Comparison of ENCODE assay signal across 7 cellular contexts in the genomic region with DNA sequence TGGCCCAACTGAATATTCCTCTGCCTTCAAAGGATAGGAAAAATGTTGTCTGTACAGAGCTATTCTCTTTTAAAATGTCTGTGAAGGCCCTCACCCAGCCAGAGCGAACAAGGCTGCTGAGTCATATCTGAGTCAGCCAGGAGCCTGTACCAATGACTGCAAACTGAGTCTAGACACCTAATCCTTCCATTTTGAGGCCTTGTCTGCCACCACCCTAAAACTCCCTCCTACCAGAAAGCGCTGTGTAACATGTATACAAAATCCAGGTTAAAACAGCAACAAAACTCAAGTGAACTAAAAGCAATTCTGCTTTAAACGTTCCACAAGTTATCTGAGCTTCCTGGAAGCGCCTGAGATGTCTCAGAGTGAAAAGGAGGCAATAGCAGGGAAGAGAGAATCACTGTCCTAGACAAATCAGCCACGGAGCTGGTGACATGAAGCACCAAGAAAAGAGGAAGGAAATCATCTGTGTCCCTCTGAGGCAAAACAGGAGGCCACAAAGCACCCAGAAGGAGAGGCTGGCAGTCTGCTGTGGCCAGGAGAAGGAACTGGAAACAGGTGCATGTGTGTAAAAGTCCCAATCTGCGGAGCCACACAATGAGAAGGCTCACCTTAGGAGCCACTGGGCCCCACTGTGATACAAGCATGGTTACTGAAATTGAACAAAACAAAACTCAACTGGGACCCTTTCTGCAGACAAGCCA. TPM values are rescaled to one million over a fixed set of nuclear protein-coding genes. Genes with fewer than 3 reads are reported as not detected.
A peak's percentile ranks its signal among the peaks of the same experiment; 100 is the strongest.
DNase-seq lines count a peak whose midpoint lies in the region; ATAC-seq, FAIRE-seq and TF ChIP-seq lines count a peak whose summit lies in the region.

No MANE protein-coding gene starts in this region.

- no peak for TF ChIP-seq RAD21 in K562 (CRISPR knock-in tag; conservative IDR thresholded peaks at IDR 0.05 in 1 of 2, IDR thresholded peaks at IDR 0.05 in 1 of 2)

- H2AFZ ChIP-seq in OCI-LY7 (ENCODE audit: low read length): peak overlapping the region; percentile 64; the same call in 1 of the 2 replicates
- peak overlapping the region; percentile 76 for H2AFZ ChIP-seq in K562 (ENCODE audit: low read depth, low read length)

- H3K4me2 ChIP-seq in OCI-LY7 (ENCODE audit: low read length) (peak overlapping the region; percentile 75), K562 (ENCODE audit: insufficient read depth, low read length) (peak overlapping the region; percentile 19; the same call in 1 of the 2 replicates)

- H3K27me3 ChIP-seq in K562 (ENCODE audit: control insufficient read depth in 2 of 2, insufficient read depth in 2 of 2, low read length in 2 of 2): no peaks in the 10 kb centered on the region
- peaks cover 7% of the 10 kb centered on the region for H3K27me3 ChIP-seq in neutrophil

- H3K36me3 ChIP-seq in OCI-LY7 (ENCODE audit: insufficient read depth, low read length): no peaks in the 10 kb centered on the region
- no peaks in the 10 kb centered on the region for H3K36me3 ChIP-seq in K562 (ENCODE audit: control insufficient read depth, insufficient read depth, low read length)
- H3K36me3 ChIP-seq in neutrophil: peaks cover 21% of the 10 kb centered on the region

- H3K9me2 ChIP-seq in OCI-LY7 (ENCODE audit: insufficient read depth, low read length): no peaks in the 10 kb centered on the region

- BruUV-seq in OCI-LY7 (replicated peaks; lab: Mats Ljungman, UMichigan): no TSS peak
- no TSS peak for BruUV-seq in K562 (replicated peaks; lab: Mats Ljungman, UMichigan)

- H3K9ac ChIP-seq in K562 (ENCODE audit: insufficient read depth in 1 of 2, low read depth in 2 of 2, low read length in 2 of 2): no peak overlapping the region

- DNase-seq in OCI-LY7 (ENCODE audit: low spot score) (peak; percentile 84), K562 (ENCODE audit: extremely low read depth in 1 of 4, low spot score in 3 of 4) (peak; percentile 21 to 73 (median 46)), SK-N-DZ (ENCODE audit: low spot score) (no peak), occipital lobe (lab: John Stamatoyannopoulos, UW) (no peak)

- CTCF ChIA-PET in OCI-LY7 (lab: Charles Lee; ENCODE audit: unreplicated experiment) (interaction anchor here (0.6 to 1.1 kb wide), 3 partner anchors 11 to 170 kb away, joined by 3 read pairs; no protein-coding TSS in a partner anchor), K562 (lab: Yijun Ruan, JAX; ENCODE audit: low intra/inter-chr PET ratio) (no interaction called here)

- POLR2A ChIA-PET in OCI-LY7 (lab: Charles Lee) (interaction anchor here (0.5 to 1.8 kb wide), 8 partner anchors 9 to 360 kb away, joined by 3 to 8 read pairs (median 3); partner anchors contain the start of gene INTS6), K562 (lab: Yijun Ruan, JAX) (interaction anchor here (0.6 to 1.0 kb wide), 3 partner anchors 9 to 341 kb away, joined by 3 read pairs; partner anchors contain the start of gene INTS6)

- intact Hi-C loops in OCI-LY7 (cut with micrococcal nuclease; ENCODE audit: unreplicated experiment) (loop anchor here (2.0 to 5.0 kb wide), 2 partner anchors 86 to 341 kb away; partner anchors contain the start of gene INTS6), K562 (cut with micrococcal nuclease) (loop anchor here (5.0 kb wide), 1 partner anchor 356 kb away; no protein-coding TSS in a partner anchor)

- ATAC-seq in GM18873 (IDR thresholded peaks at IDR 0.05; ENCODE audit: low FRiP score, unreplicated experiment): peak; percentile 49
- peak; percentile 71 for ATAC-seq in HG02852 (IDR thresholded peaks at IDR 0.05; ENCODE audit: unreplicated experiment)
- ATAC-seq in K562: peak; percentile 93

- WGBS in K562 (ENCODE audit: insufficient coverage, low coverage, missing lambda C conversion rate): 38% methylated on average over 6 of the region's 6 CpGs

- TF ChIP-seq CTCF in OCI-LY7 (conservative IDR thresholded peaks at IDR 0.05; ENCODE audit: low read length): no peak
- no peak for TF ChIP-seq CTCF in K562 (IDR thresholded peaks at IDR 0.05 in 2 of 3, conservative IDR thresholded peaks at IDR 0.05 in 1 of 3; ENCODE audit: insufficient read depth in 2 of 3, low read depth in 1 of 3, low read length in 3 of 3)
- TF ChIP-seq CTCF in neutrophil (IDR thresholded peaks at IDR 0.05): no peak

- TF ChIP-seq POLR2A in K562 (conservative IDR thresholded peaks at IDR 0.05): no peak

- H3K27ac ChIP-seq in OCI-LY7 (ENCODE audit: low read depth, low read length, poor library complexity, severe bottlenecking): peak overlapping the region; percentile 79
- peak overlapping the region; percentile 49; the same call in 2 of the 3 replicates for H3K27ac ChIP-seq in K562 (ENCODE audit: extremely low read depth, low read depth, low read length)
- peak overlapping the region; percentile 66 for H3K27ac ChIP-seq in neutrophil

- no peaks in the 10 kb centered on the region for H3K79me2 ChIP-seq in OCI-LY7 (ENCODE audit: insufficient read depth, low read depth, low read length)
- H3K79me2 ChIP-seq in K562 (ENCODE audit: control insufficient read depth, insufficient read depth, low read length): no peaks in the 10 kb centered on the region

- H3K4me3 ChIP-seq in OCI-LY7 (ENCODE audit: low read depth, low read length, poor library complexity, severe bottlenecking) (peak overlapping the region; percentile 40), K562 (no peak overlapping the region), neutrophil (ENCODE audit: low read depth in 1 of 2, low read length in 1 of 2) (peak overlapping the region in 1 of 2 experiments; percentile 22)

- H3K9me3 ChIP-seq in OCI-LY7 (ENCODE audit: low read length): no peaks in the 10 kb centered on the region
- H3K9me3 ChIP-seq in K562 (replicated peaks; ENCODE audit: control insufficient read depth, insufficient read depth, low read depth, low read length): no peaks in the 10 kb centered on the region
- no peaks in the 10 kb centered on the region for H3K9me3 ChIP-seq in neutrophil

- H4K20me1 ChIP-seq in OCI-LY7 (ENCODE audit: insufficient read depth, low read length) (no peaks in the 10 kb centered on the region), K562 (replicated peaks; ENCODE audit: control insufficient read depth, insufficient read depth, low read length) (no peaks in the 10 kb centered on the region)

- no peak for TF ChIP-seq EP300 in K562 (IDR thresholded peaks at IDR 0.05; ENCODE audit: low read length)

- in situ Hi-C loops in K562 (cut with MboI): loop anchor here (10.0 kb wide), 2 partner anchors 349 to 669 kb away; no protein-coding TSS in a partner anchor

- H3K9me1 ChIP-seq in K562 (ENCODE audit: control insufficient read depth, insufficient read depth, low read length): no peaks in the 10 kb centered on the region

- H3K4me1 ChIP-seq in OCI-LY7 (ENCODE audit: insufficient read depth, low read length, poor library complexity, severe bottlenecking): peaks cover 59% of the 10 kb centered on the region
- peaks cover 11 to 13% of the 10 kb centered on the region in 2 experiments; a peak in 4 of 5 replicates for H3K4me1 ChIP-seq in K562 (replicated peaks in 1 of 2; ENCODE audit: control insufficient read depth in 2 of 2, insufficient read depth in 2 of 2, low read length in 2 of 2)
- H3K4me1 ChIP-seq in neutrophil (ENCODE audit: control insufficient read depth in 1 of 2, insufficient read depth in 1 of 2, low read depth in 1 of 2, low read length in 1 of 2): peaks cover 12 to 16% of the 10 kb centered on the region in 2 experiments

- FAIRE-seq in K562 (lab: Jason Lieb, UNC): peak; percentile 96

RNA-seq across cellular contexts. Expression of gene DHRS12, which starts 10.2 kb away (rescaled TPM):
- total RNA-seq in OCI-LY7 (2014; rRNA removed; shearing (Covaris generic)): 3.4 and 3.5 TPM in 2 replicates
- total RNA-seq in OCI-LY7 (2022): 11.9 and 12.5 TPM in 2 replicates
- total RNA-seq in K562 (2011; cell fraction: chromatin; rRNA removed; ENCODE audit: low replicate concordance): 1.9 and 3.0 TPM in 2 replicates
- 1.0 and 1.2 TPM in 2 replicates for total RNA-seq in K562 (2011; cell fraction: nucleolus; rRNA removed)
- total RNA-seq in K562 (2011; cell fraction: nucleoplasm; rRNA removed): 2.5 TPM in 2 replicates
- total RNA-seq in K562 (2014; rRNA removed): 0.94 and 1.8 TPM in 2 replicates
- 0.77 and 1.5 TPM in 2 replicates for total RNA-seq in K562 (2014; rRNA removed; fragmentation: Illumina TruSeq; extraction: Trizol)
- total RNA-seq in K562 (2015; rRNA removed; fragmentation: Illumina TruSeq; extraction: Trizol): 0.76 and 1.5 TPM in 2 replicates
- 1.1 and 1.2 TPM in 2 replicates for total RNA-seq in K562 (2021)
- polyA plus RNA-seq in K562 (2011; rRNA removed): 2.4 and 2.7 TPM in 2 replicates
- 1.2 and 1.4 TPM in 2 replicates for polyA plus RNA-seq in K562 (2011; cell fraction: cytosol; rRNA removed)
- polyA plus RNA-seq in K562 (2011; cell fraction: nucleus; rRNA removed): 3.3 and 4.5 TPM in 2 replicates
- polyA plus RNA-seq in K562 (2012): 2.3 and 2.4 TPM in 2 replicates
- 0.93 and 0.98 TPM in 2 replicates for polyA plus RNA-seq in K562 (2014; fragmentation: Illumina TruSeq; extraction: Trizol)
- under 1 TPM; 0.62 to 0.69 TPM for polyA plus RNA-seq in K562 (2014; fragmentation: Nextera tagmentation; extraction: Ambion mirVana)
- polyA plus RNA-seq in K562 (2014; rRNA removed): 0.82 and 1.1 TPM in 2 replicates
- polyA minus RNA-seq in K562 (2011; rRNA and poly(A)+ RNA removed): 0.88 and 1.7 TPM in 2 replicates
- not detected in 2 replicates for polyA minus RNA-seq in K562 (2011; cell fraction: cytosol; rRNA and poly(A)+ RNA removed)
- 1.5 and 2.3 TPM in 2 replicates for polyA minus RNA-seq in K562 (2011; cell fraction: nucleus; rRNA and poly(A)+ RNA removed)
- 5.4 and 17.8 TPM in 2 replicates for polyA plus RNA-seq in SK-N-DZ (2014; cell fraction: cytosol; rRNA removed)
- 3.5 and 4.6 TPM in 2 replicates for polyA plus RNA-seq in SK-N-DZ (2014; cell fraction: nucleus; rRNA removed)
- total RNA-seq in occipital lobe: 5.6 TPM

RNA-seq across cellular contexts. Expression of gene TMEM272, which starts 51.3 kb away (rescaled TPM):
- 0.41 and 0.75 TPM in 2 replicates for total RNA-seq in OCI-LY7 (2014; rRNA removed; shearing (Covaris generic))
- 0.46 and 0.90 TPM in 2 replicates for total RNA-seq in OCI-LY7 (2022)
- total RNA-seq in K562 (2011; cell fraction: chromatin; rRNA removed; ENCODE audit: low replicate concordance): 0.30 and 0.48 TPM in 2 replicates
- total RNA-seq in K562 (2011; cell fraction: nucleolus; rRNA removed): 0.13 and 0.17 TPM in 2 replicates
- total RNA-seq in K562 (2011; cell fraction: nucleoplasm; rRNA removed): 0.44 and 0.53 TPM in 2 replicates
- total RNA-seq in K562 (2014; rRNA removed): 0.04 TPM in 1 of 2 replicates, not detected in the other
- total RNA-seq in K562 (2014; rRNA removed; fragmentation: Illumina TruSeq; extraction: Trizol): 0.04 and 0.06 TPM in 2 replicates
- total RNA-seq in K562 (2015; rRNA removed; fragmentation: Illumina TruSeq; extraction: Trizol): 0.11 and 0.15 TPM in 2 replicates
- total RNA-seq in K562 (2021): 0.09 and 0.16 TPM in 2 replicates
- 0.04 and 0.07 TPM in 2 replicates for polyA plus RNA-seq in K562 (2011; rRNA removed)
- 0.01 and 0.06 TPM in 2 replicates for polyA plus RNA-seq in K562 (2011; cell fraction: cytosol; rRNA removed)
- 0.40 and 0.91 TPM in 2 replicates for polyA plus RNA-seq in K562 (2011; cell fraction: nucleus; rRNA removed)
- 0.09 and 0.11 TPM in 2 replicates for polyA plus RNA-seq in K562 (2012)
- 0.06 and 0.15 TPM in 2 replicates for polyA plus RNA-seq in K562 (2014; fragmentation: Illumina TruSeq; extraction: Trizol)
- under 1 TPM in 1 of 2 experiments, not detected in 1; 0.07 TPM for polyA plus RNA-seq in K562 (2014; fragmentation: Nextera tagmentation; extraction: Ambion mirVana)
- polyA plus RNA-seq in K562 (2014; rRNA removed): 0.05 and 0.09 TPM in 2 replicates
- 0.07 and 0.21 TPM in 2 replicates for polyA minus RNA-seq in K562 (2011; rRNA and poly(A)+ RNA removed)
- polyA minus RNA-seq in K562 (2011; cell fraction: cytosol; rRNA and poly(A)+ RNA removed): not detected in 2 replicates
- 0.13 and 0.33 TPM in 2 replicates for polyA minus RNA-seq in K562 (2011; cell fraction: nucleus; rRNA and poly(A)+ RNA removed)
- polyA plus RNA-seq in SK-N-DZ (2014; cell fraction: cytosol; rRNA removed): 0.02 and 2.5 TPM in 2 replicates
- 0.42 and 0.46 TPM in 2 replicates for polyA plus RNA-seq in SK-N-DZ (2014; cell fraction: nucleus; rRNA removed)
- 0.16 TPM for total RNA-seq in occipital lobe

Comparison
In these comparisons a context has a peak if more than half of its experiments do, and no peak if none do; other contexts are left out.
1. DNase-seq: peak in OCI-LY7 (single experiment) and K562 (4 of 4); none in SK-N-DZ (single experiment) and occipital lobe (single experiment).
2. Peak in every context shown above with its lines, with median percentiles within 50 percentile points of each other: ATAC-seq and H3K27ac ChIP-seq.